1 cellular context compared by ENCODE assay signal in the genomic region with DNA sequence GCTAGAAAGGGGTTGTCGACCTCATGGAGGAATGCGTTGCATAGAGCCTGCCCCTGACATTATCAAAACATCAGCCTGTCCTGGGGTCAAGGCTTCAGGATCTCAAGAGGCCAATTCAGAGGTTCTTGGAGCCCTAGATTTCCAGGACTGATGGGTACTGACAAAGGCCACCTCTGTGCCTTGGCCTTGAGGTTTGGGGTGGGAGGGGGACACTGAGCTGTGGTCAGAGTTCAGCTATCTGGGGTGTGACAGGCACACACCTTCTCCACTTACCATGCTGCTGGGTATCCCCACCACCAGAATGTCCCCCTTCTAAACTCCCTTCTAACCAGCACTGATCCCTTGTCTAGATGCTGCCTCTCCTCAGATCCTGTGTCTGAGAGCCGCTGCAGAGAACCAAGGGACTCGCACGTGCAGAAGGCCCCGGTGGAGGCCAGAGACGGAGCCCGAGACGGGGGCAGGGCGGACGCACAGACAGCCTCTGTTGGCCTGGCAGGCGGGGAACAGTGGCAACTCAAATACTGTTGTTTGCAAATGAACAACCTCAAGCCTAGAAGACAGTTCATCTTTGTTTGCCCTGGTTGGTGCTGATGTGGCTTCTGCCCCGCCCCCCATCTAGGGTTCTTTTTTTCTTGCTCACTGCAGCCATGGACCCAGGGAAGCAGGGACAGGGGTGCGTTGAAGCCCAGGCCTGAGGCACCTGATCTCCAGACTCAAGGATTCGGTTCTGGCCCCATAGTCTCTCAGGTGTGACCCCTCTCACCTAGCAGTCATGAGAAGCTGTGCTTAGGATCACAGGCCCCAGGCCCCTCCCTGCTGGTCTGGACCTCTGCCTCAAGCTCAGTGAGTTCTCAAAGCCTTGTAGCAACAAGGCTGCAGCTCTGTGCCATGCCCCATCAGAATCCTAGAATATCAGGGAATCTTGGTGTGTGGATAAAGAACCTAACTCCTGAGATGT.
TF ChIP-seq lines count a peak whose summit lies in the region.

No MANE protein-coding gene starts in this region.

TF ChIP-seq in K562, 482 proteins besides CTCF, POLR2A, EP300 and RAD21 (continued from another document and continues in another):
- TF ChIP-seq, protein P1, sequence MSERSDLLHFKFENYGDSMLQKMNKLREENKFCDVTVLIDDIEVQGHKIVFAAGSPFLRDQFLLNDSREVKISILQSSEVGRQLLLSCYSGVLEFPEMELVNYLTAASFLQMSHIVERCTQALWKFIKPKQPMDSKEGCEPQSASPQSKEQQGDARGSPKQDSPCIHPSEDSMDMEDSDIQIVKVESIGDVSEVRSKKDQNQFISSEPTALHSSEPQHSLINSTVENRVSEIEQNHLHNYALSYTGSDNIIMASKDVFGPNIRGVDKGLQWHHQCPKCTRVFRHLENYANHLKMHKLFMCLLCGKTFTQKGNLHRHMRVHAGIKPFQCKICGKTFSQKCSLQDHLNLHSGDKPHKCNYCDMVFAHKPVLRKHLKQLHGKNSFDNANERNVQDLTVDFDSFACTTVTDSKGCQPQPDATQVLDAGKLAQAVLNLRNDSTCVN (CRISPR knock-in tag; IDR thresholded peaks at IDR 0.05): no peak
- no peak for TF ChIP-seq ZNF184 (CRISPR knock-in tag; IDR thresholded peaks at IDR 0.05)
- TF ChIP-seq, protein P2, sequence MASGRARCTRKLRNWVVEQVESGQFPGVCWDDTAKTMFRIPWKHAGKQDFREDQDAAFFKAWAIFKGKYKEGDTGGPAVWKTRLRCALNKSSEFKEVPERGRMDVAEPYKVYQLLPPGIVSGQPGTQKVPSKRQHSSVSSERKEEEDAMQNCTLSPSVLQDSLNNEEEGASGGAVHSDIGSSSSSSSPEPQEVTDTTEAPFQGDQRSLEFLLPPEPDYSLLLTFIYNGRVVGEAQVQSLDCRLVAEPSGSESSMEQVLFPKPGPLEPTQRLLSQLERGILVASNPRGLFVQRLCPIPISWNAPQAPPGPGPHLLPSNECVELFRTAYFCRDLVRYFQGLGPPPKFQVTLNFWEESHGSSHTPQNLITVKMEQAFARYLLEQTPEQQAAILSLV (tag; IDR thresholded peaks at IDR 0.05): no peak
- TF ChIP-seq ZNF586 (CRISPR knock-in tag; conservative IDR thresholded peaks at IDR 0.05): no peak
- no peak for TF ChIP-seq FOXK2 (conservative IDR thresholded peaks at IDR 0.05 in 1 of 2, IDR thresholded peaks at IDR 0.05 in 1 of 2; ENCODE audit: low read depth in 2 of 2)
- no peak for TF ChIP-seq PYGO2 (tag; IDR thresholded peaks at IDR 0.05)
- TF ChIP-seq SNAPC5 (CRISPR knock-in tag; IDR thresholded peaks at IDR 0.05): no peak
- TF ChIP-seq, protein P3, sequence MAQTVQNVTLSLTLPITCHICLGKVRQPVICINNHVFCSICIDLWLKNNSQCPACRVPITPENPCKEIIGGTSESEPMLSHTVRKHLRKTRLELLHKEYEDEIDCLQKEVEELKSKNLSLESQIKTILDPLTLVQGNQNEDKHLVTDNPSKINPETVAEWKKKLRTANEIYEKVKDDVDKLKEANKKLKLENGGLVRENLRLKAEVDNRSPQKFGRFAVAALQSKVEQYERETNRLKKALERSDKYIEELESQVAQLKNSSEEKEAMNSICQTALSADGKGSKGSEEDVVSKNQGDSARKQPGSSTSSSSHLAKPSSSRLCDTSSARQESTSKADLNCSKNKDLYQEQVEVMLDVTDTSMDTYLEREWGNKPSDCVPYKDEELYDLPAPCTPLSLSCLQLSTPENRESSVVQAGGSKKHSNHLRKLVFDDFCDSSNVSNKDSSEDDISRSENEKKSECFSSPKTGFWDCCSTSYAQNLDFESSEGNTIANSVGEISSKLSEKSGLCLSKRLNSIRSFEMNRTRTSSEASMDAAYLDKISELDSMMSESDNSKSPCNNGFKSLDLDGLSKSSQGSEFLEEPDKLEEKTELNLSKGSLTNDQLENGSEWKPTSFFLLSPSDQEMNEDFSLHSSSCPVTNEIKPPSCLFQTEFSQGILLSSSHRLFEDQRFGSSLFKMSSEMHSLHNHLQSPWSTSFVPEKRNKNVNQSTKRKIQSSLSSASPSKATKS (CRISPR knock-in tag; IDR thresholded peaks at IDR 0.05): no peak
- no peak for TF ChIP-seq KAT7 (CRISPR knock-in tag; IDR thresholded peaks at IDR 0.05; ENCODE audit: borderline replicate concordance)
- no peak for TF ChIP-seq POLR2H (tag; IDR thresholded peaks at IDR 0.05; ENCODE audit: low read depth)
- TF ChIP-seq MAFF (IDR thresholded peaks at IDR 0.05; ENCODE audit: low read length): no peak
- no peak for TF ChIP-seq TOE1 (IDR thresholded peaks at IDR 0.05; ENCODE audit: borderline replicate concordance)
- no peak for TF ChIP-seq TOE1 (CRISPR knock-in tag; IDR thresholded peaks at IDR 0.05; ENCODE audit: borderline replicate concordance, low read depth)
- no peak for TF ChIP-seq ZNF717 (CRISPR knock-in tag; IDR thresholded peaks at IDR 0.05)
- TF ChIP-seq SLC30A9 (CRISPR knock-in tag; IDR thresholded peaks at IDR 0.05): no peak
- TF ChIP-seq ZNF445 (CRISPR knock-in tag; IDR thresholded peaks at IDR 0.05; ENCODE audit: low read depth): no peak
- TF ChIP-seq KDM1A (IDR thresholded peaks at IDR 0.05): peak; percentile 48; a peak in 1 of 4 replicates
- peak; percentile 87 for TF ChIP-seq TCF3 (CRISPR knock-in tag; IDR thresholded peaks at IDR 0.05)
- no peak for TF ChIP-seq ZFP36 (IDR thresholded peaks at IDR 0.05; ENCODE audit: low read depth, low read length, partially characterized antibody)
- TF ChIP-seq CBX3 (IDR thresholded peaks at IDR 0.05; ENCODE audit: borderline replicate concordance in 1 of 2, low read length in 2 of 2): no peak
- no peak for TF ChIP-seq NR2C2 (CRISPR knock-in tag; IDR thresholded peaks at IDR 0.05)
- no peak for TF ChIP-seq NR2C2 (tag; IDR thresholded peaks at IDR 0.05)
- TF ChIP-seq, protein P4, sequence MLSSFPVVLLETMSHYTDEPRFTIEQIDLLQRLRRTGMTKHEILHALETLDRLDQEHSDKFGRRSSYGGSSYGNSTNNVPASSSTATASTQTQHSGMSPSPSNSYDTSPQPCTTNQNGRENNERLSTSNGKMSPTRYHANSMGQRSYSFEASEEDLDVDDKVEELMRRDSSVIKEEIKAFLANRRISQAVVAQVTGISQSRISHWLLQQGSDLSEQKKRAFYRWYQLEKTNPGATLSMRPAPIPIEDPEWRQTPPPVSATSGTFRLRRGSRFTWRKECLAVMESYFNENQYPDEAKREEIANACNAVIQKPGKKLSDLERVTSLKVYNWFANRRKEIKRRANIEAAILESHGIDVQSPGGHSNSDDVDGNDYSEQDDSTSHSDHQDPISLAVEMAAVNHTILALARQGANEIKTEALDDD (IDR thresholded peaks at IDR 0.05): no peak
- no peak for TF ChIP-seq ETV1 (tag; conservative IDR thresholded peaks at IDR 0.05; ENCODE audit: low read depth)
- TF ChIP-seq NELFE (IDR thresholded peaks at IDR 0.05; ENCODE audit: insufficient read depth, insufficient read length): no peak
- TF ChIP-seq, protein P5, sequence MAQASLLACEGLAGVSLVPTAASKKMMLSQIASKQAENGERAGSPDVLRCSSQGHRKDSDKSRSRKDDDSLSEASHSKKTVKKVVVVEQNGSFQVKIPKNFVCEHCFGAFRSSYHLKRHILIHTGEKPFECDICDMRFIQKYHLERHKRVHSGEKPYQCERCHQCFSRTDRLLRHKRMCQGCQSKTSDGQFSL (CRISPR knock-in tag; IDR thresholded peaks at IDR 0.05): no peak
- TF ChIP-seq, protein P5 (tag; IDR thresholded peaks at IDR 0.05): no peak
- no peak for TF ChIP-seq KAT8 (IDR thresholded peaks at IDR 0.05; ENCODE audit: low read depth)
- no peak for TF ChIP-seq PHB2 (IDR thresholded peaks at IDR 0.05; ENCODE audit: low read depth)
- TF ChIP-seq, protein P6, sequence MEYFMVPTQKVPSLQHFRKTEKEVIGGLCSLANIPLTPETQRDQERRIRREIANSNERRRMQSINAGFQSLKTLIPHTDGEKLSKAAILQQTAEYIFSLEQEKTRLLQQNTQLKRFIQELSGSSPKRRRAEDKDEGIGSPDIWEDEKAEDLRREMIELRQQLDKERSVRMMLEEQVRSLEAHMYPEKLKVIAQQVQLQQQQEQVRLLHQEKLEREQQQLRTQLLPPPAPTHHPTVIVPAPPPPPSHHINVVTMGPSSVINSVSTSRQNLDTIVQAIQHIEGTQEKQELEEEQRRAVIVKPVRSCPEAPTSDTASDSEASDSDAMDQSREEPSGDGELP (CRISPR knock-in tag; IDR thresholded peaks at IDR 0.05; ENCODE audit: borderline replicate concordance): peak; percentile 43; the same call in 1 of the 2 replicates
- no peak for TF ChIP-seq PURB (CRISPR knock-in tag; IDR thresholded peaks at IDR 0.05; ENCODE audit: low read depth)
- no peak for TF ChIP-seq TAF7 (tag; IDR thresholded peaks at IDR 0.05)
- no peak for TF ChIP-seq SRSF9 (IDR thresholded peaks at IDR 0.05; ENCODE audit: borderline replicate concordance, low read depth, low read length)
- TF ChIP-seq, protein P7, sequence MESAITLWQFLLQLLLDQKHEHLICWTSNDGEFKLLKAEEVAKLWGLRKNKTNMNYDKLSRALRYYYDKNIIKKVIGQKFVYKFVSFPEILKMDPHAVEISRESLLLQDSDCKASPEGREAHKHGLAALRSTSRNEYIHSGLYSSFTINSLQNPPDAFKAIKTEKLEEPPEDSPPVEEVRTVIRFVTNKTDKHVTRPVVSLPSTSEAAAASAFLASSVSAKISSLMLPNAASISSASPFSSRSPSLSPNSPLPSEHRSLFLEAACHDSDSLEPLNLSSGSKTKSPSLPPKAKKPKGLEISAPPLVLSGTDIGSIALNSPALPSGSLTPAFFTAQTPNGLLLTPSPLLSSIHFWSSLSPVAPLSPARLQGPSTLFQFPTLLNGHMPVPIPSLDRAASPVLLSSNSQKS (CRISPR knock-in tag; IDR thresholded peaks at IDR 0.05): no peak
- no peak for TF ChIP-seq MED1 (CRISPR knock-in tag; IDR thresholded peaks at IDR 0.05; ENCODE audit: borderline replicate concordance)
- TF ChIP-seq MYNN (IDR thresholded peaks at IDR 0.05): no peak
- TF ChIP-seq MYNN (CRISPR knock-in tag; IDR thresholded peaks at IDR 0.05): no peak
- TF ChIP-seq CBX8 (IDR thresholded peaks at IDR 0.05; ENCODE audit: borderline replicate concordance, extremely low read depth, low read depth, low read length, poor library complexity, severe bottlenecking): no peak
- no peak for TF ChIP-seq SRSF1 (IDR thresholded peaks at IDR 0.05; ENCODE audit: low read depth, low read length)
- TF ChIP-seq SNIP1 (IDR thresholded peaks at IDR 0.05; ENCODE audit: low read depth): no peak
- TF ChIP-seq BRCA1 (IDR thresholded peaks at IDR 0.05): no peak
- 0 out of 2 replicates have a peak, but pooled peaks have one; percentile 32 for TF ChIP-seq BRCA1 (CRISPR knock-in tag; IDR thresholded peaks at IDR 0.05)
- no peak for TF ChIP-seq VEZF1 (CRISPR knock-in tag; IDR thresholded peaks at IDR 0.05)
- TF ChIP-seq DPF2 (IDR thresholded peaks at IDR 0.05): peak; percentile 26; the same call in 1 of the 2 replicates
- TF ChIP-seq CBFA2T2 (conservative IDR thresholded peaks at IDR 0.05): peak; percentile 78
- TF ChIP-seq, protein P8, sequence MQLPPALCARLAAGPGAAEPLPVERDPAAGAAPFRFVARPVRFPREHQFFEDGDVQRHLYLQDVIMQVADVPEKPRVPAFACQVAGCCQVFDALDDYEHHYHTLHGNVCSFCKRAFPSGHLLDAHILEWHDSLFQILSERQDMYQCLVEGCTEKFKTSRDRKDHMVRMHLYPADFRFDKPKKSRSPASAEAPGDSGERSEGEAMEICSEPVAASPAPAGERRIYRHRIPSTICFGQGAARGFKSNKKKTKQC (CRISPR knock-in tag; IDR thresholded peaks at IDR 0.05): no peak
- no peak for TF ChIP-seq HNRNPLL (IDR thresholded peaks at IDR 0.05; ENCODE audit: low read depth, low read length, poor library complexity, severe bottlenecking)
- TF ChIP-seq MXI1 (IDR thresholded peaks at IDR 0.05; ENCODE audit: low read depth, low read length): no peak
- no peak for TF ChIP-seq PTTG1 (tag; IDR thresholded peaks at IDR 0.05; ENCODE audit: low read depth)
- TF ChIP-seq CGGBP1 (CRISPR knock-in tag; IDR thresholded peaks at IDR 0.05): no peak
- TF ChIP-seq, protein P9, sequence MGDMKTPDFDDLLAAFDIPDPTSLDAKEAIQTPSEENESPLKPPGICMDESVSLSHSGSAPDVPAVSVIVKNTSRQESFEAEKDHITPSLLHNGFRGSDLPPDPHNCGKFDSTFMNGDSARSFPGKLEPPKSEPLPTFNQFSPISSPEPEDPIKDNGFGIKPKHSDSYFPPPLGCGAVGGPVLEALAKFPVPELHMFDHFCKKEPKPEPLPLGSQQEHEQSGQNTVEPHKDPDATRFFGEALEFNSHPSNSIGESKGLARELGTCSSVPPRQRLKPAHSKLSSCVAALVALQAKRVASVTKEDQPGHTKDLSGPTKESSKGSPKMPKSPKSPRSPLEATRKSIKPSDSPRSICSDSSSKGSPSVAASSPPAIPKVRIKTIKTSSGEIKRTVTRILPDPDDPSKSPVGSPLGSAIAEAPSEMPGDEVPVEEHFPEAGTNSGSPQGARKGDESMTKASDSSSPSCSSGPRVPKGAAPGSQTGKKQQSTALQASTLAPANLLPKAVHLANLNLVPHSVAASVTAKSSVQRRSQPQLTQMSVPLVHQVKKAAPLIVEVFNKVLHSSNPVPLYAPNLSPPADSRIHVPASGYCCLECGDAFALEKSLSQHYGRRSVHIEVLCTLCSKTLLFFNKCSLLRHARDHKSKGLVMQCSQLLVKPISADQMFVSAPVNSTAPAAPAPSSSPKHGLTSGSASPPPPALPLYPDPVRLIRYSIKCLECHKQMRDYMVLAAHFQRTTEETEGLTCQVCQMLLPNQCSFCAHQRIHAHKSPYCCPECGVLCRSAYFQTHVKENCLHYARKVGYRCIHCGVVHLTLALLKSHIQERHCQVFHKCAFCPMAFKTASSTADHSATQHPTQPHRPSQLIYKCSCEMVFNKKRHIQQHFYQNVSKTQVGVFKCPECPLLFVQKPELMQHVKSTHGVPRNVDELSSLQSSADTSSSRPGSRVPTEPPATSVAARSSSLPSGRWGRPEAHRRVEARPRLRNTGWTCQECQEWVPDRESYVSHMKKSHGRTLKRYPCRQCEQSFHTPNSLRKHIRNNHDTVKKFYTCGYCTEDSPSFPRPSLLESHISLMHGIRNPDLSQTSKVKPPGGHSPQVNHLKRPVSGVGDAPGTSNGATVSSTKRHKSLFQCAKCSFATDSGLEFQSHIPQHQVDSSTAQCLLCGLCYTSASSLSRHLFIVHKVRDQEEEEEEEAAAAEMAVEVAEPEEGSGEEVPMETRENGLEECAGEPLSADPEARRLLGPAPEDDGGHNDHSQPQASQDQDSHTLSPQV (IDR thresholded peaks at IDR 0.05): peak; percentile 39; the same call in 1 of the 2 replicates
- TF ChIP-seq ZC3H8 (IDR thresholded peaks at IDR 0.05): no peak
